ENCODE assay signal across 9 cellular contexts in the genomic region with DNA sequence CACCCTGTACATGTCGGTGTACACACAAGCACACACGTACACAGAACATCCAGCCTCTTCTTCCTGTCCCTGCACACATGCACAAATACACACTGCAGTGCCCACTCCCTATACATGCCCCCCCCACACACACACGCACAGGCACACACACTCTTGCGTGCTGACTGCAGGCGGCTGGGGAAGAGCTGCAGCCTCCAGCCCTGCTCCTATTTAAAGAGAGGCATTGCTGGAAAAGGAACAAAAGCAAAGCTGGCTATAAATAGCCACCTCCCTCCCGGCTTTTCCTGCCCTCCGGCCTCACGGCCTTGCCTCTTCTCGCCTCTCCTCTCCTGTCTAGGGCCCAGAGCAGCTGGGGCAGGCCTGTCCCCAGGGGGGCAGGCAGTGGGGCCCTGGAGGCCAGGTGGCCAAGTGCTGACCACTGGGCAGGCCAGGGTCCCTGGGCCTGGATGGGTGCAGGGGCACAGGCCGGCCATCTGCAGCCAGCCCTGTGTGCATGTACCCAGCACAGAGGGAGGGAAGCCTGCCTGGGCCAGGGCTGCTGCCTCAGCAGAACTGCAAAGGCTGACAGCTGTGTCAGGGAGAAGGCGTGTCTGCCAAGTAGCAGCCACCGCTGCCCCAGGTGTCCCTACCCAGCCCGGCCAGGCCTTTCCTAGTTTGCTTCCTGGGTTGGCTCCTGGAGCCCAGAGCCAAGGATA. TPM values are rescaled to one million over a fixed set of nuclear protein-coding genes. Genes with fewer than 3 reads are reported as not detected.
DNase-seq lines count a peak whose midpoint lies in the region; ATAC-seq, FAIRE-seq and TF ChIP-seq lines count a peak whose summit lies in the region.
"Had no signal": no experiment of that assay in that cellular context is flagged by ENCODE, and none has a peak within 500 bp of the region (broad histone marks: within the 10 kb centered on the region; RNA-seq: fewer than 3 reads in every experiment).

No MANE protein-coding gene starts in this region.

- peaks cover 2% of the 10 kb centered on the region for H3K4me1 Mint-ChIP-seq in activated naive CD8-positive, alpha-beta T cell (ENCODE audit: low read depth)
- H3K4me1 Mint-ChIP-seq in activated naive CD8-positive, alpha-beta T cell treated with anti-CD3 and anti-CD28 coated beads for 36 hours = no peaks in the 10 kb centered on the region
- peaks cover 10% of the 10 kb centered on the region for H3K4me1 Mint-ChIP-seq in stimulated activated naive CD8-positive, alpha-beta T cell treated with anti-CD3 and anti-CD28 coated beads, Interleukin-15, amount 100 ng/mL, for 72 hours

- peak overlapping the region in 1 of 2 donors; percentile 22 for H3K4me3 ChIP-seq in ascending aorta
- H3K4me3 ChIP-seq in keratinocyte (ENCODE audit: control insufficient read depth in 2 of 3, extremely low read depth in 1 of 3, insufficient read depth in 2 of 3, low read depth in 1 of 3, low read length in 3 of 3) = no peak overlapping the region

- no peak for FAIRE-seq in keratinocyte (lab: Jason Lieb, UNC)

- no peaks in the 10 kb centered on the region for H3K9me1 ChIP-seq in keratinocyte (ENCODE audit: control insufficient read depth, extremely low read depth, insufficient read depth, low read length)

- H3K4me3 Mint-ChIP-seq in activated naive CD8-positive, alpha-beta T cell = peak overlapping the region; percentile 43
- H3K4me3 Mint-ChIP-seq in activated naive CD8-positive, alpha-beta T cell treated with anti-CD3 and anti-CD28 coated beads for 36 hours = no peak overlapping the region
- H3K4me3 Mint-ChIP-seq in stimulated activated naive CD8-positive, alpha-beta T cell treated with anti-CD3 and anti-CD28 coated beads, Interleukin-15, amount 100 ng/mL, for 72 hours = peak overlapping the region; percentile 34 to 40

- no peaks in the 10 kb centered on the region for H3K9me3 ChIP-seq in ascending aorta
- no peaks in the 10 kb centered on the region for H3K9me3 ChIP-seq in keratinocyte (ENCODE audit: control insufficient read depth, low read depth, low read length)

- H3K27ac Mint-ChIP-seq in activated naive CD8-positive, alpha-beta T cell = no peak overlapping the region
- no peak overlapping the region for H3K27ac Mint-ChIP-seq in activated naive CD8-positive, alpha-beta T cell treated with anti-CD3 and anti-CD28 coated beads for 36 hours
- H3K27ac Mint-ChIP-seq in stimulated activated naive CD8-positive, alpha-beta T cell treated with anti-CD3 and anti-CD28 coated beads, Interleukin-15, amount 100 ng/mL, for 72 hours = no peak overlapping the region

- TF ChIP-seq CTCF in ascending aorta (IDR thresholded peaks at IDR 0.05) (no peak), keratinocyte (optimal IDR thresholded peaks at IDR 0.05 in 1 of 3, IDR thresholded peaks at IDR 0.05 in 1 of 3, conservative IDR thresholded peaks at IDR 0.05 in 1 of 3; ENCODE audit: extremely low read depth in 1 of 3, insufficient read depth in 2 of 3, low read length in 3 of 3) (no peak)

- peak; percentile 8 for ATAC-seq in stimulated activated naive CD8-positive, alpha-beta T cell treated with anti-CD3 and anti-CD28 coated beads, Interleukin-15, amount 100 ng/mL, for 72 hours

- H3K9me3 Mint-ChIP-seq in activated naive CD8-positive, alpha-beta T cell (ENCODE audit: low read depth) = no peaks in the 10 kb centered on the region
- H3K9me3 Mint-ChIP-seq in activated naive CD8-positive, alpha-beta T cell treated with anti-CD3 and anti-CD28 coated beads for 36 hours = no peaks in the 10 kb centered on the region
- no peaks in the 10 kb centered on the region for H3K9me3 Mint-ChIP-seq in stimulated activated naive CD8-positive, alpha-beta T cell treated with anti-CD3 and anti-CD28 coated beads, Interleukin-15, amount 100 ng/mL, for 72 hours

- dilution Hi-C loops in keratinocyte (cut with MboI; ENCODE audit: extremely low pct_ligation_motif_present, low sequenced_read_pairs) = no loop called here

- no peaks in the 10 kb centered on the region for H3K36me3 Mint-ChIP-seq in activated naive CD8-positive, alpha-beta T cell
- H3K36me3 Mint-ChIP-seq in activated naive CD8-positive, alpha-beta T cell treated with anti-CD3 and anti-CD28 coated beads for 36 hours = no peaks in the 10 kb centered on the region

- no peaks in the 10 kb centered on the region for H3K36me3 ChIP-seq in ascending aorta
- H3K36me3 ChIP-seq in keratinocyte (ENCODE audit: control insufficient read depth in 2 of 2, extremely low read depth in 1 of 2, insufficient read depth in 2 of 2, low read length in 2 of 2) = no peaks in the 10 kb centered on the region

- DNase-seq in activated naive CD8-positive, alpha-beta T cell treated with anti-CD3 and anti-CD28 coated beads for 36 hours = no peak
- DNase-seq in ascending aorta (ENCODE audit: low spot score in 2 of 2) (no peak), keratinocyte (ENCODE audit: low read depth, low spot score) (no peak), NOMO-1 treated with DMSO at 0.1 percent for 48 hours (lab: John Stamatoyannopoulos, UW; ENCODE audit: unreplicated experiment) (no peak), NCI-H526 treated with DMSO at 0.1 percent for 48 hours (lab: John Stamatoyannopoulos, UW) (no peak)
- no peak for DNase-seq in stimulated activated naive CD8-positive, alpha-beta T cell treated with anti-CD3 and anti-CD28 coated beads, Interleukin-15, amount 100 ng/mL, for 72 hours
- DNase-seq in activated T-cell treated with anti-CD3 and anti-CD28 coated beads, Interleukin-2, amount 50 U/mL, for 1 hour = no peak

- H3K79me2 ChIP-seq in keratinocyte (ENCODE audit: control insufficient read depth, insufficient read depth, low read length) = no peaks in the 10 kb centered on the region

- H3K27me3 ChIP-seq in ascending aorta = no peaks in the 10 kb centered on the region
- no peaks in the 10 kb centered on the region for H3K27me3 ChIP-seq in keratinocyte (ENCODE audit: control insufficient read depth, extremely low read depth, insufficient read depth, low read length)

- peak overlapping the region; percentile 29 for H3K4me2 ChIP-seq in keratinocyte (ENCODE audit: control insufficient read depth, extremely low read depth, insufficient read depth, low read depth, low read length)

- no peak overlapping the region for H3K9ac ChIP-seq in keratinocyte (ENCODE audit: control insufficient read depth, extremely low read depth, insufficient read depth, low read length)

- intact Hi-C loops in ascending aorta (cut with DNase I) = loop anchor here (2.0 kb wide), 1 partner anchor 13 kb away; no protein-coding TSS in a partner anchor

- H3K4me1 ChIP-seq in ascending aorta = peaks cover 20 to 22% of the 10 kb centered on the region in 2 donors
- H3K4me1 ChIP-seq in keratinocyte (ENCODE audit: control insufficient read depth, extremely low read depth, insufficient read depth, low read length) = peaks cover 21% of the 10 kb centered on the region

- H2AFZ ChIP-seq in keratinocyte (ENCODE audit: control insufficient read depth, low read length) = no peak overlapping the region

- H4K20me1 ChIP-seq in keratinocyte (ENCODE audit: control insufficient read depth, extremely low read depth, insufficient read depth, low read length) = no peaks in the 10 kb centered on the region

- H3K27ac ChIP-seq in ascending aorta (peak overlapping the region; percentile 80 to 81), keratinocyte (ENCODE audit: control insufficient read depth, insufficient read depth, low read length) (no peak overlapping the region)

- peaks cover 16% of the 10 kb centered on the region for H3K27me3 Mint-ChIP-seq in activated naive CD8-positive, alpha-beta T cell
- H3K27me3 Mint-ChIP-seq in activated naive CD8-positive, alpha-beta T cell treated with anti-CD3 and anti-CD28 coated beads for 36 hours = peaks cover 28% of the 10 kb centered on the region
- peaks cover 38% of the 10 kb centered on the region for H3K27me3 Mint-ChIP-seq in stimulated activated naive CD8-positive, alpha-beta T cell treated with anti-CD3 and anti-CD28 coated beads, Interleukin-15, amount 100 ng/mL, for 72 hours

RNA-seq across cellular contexts. Expression of gene RTN4RL1, which starts 25.4 kb away (rescaled TPM):
- total RNA-seq in activated naive CD8-positive, alpha-beta T cell treated with anti-CD3 and anti-CD28 coated beads for 36 hours = under 1 TPM; 0.64 to 0.80 TPM
- 11.5 TPM for total RNA-seq in ascending aorta
- polyA plus RNA-seq in keratinocyte = 2.3 to 3.4 TPM (median 2.4 TPM) in 3 replicates
- polyA plus RNA-seq in keratinocyte (2011; ENCODE audit: low read depth) = 2.1 TPM
- 1.5 and 2.8 TPM in 2 replicates for polyA plus RNA-seq in keratinocyte (2011; cell fraction: cytosol; rRNA removed)
- polyA plus RNA-seq in keratinocyte (2011; cell fraction: nucleus; rRNA removed) = 4.2 and 6.1 TPM in 2 replicates
- 3.4 and 3.8 TPM in 2 replicates for polyA plus RNA-seq in keratinocyte (2012; ENCODE audit: low replicate concordance)
- 1.1 to 2.0 TPM (median 1.4 TPM) in 3 replicates for polyA minus RNA-seq in keratinocyte
- 5.8 TPM for polyA minus RNA-seq in keratinocyte (2011; cell fraction: cytosol; rRNA and poly(A)+ RNA removed)
- polyA minus RNA-seq in keratinocyte (2011; cell fraction: nucleus; rRNA and poly(A)+ RNA removed) = 4.0 and 4.9 TPM in 2 replicates
- total RNA-seq: Daoy had no signal

RNA-seq across cellular contexts. Expression of gene DPH1, which starts 30.2 kb away (rescaled TPM):
- 10 to 100 TPM; 34.7 to 35.3 TPM for total RNA-seq in activated naive CD8-positive, alpha-beta T cell treated with anti-CD3 and anti-CD28 coated beads for 36 hours
- 125 TPM for total RNA-seq in ascending aorta
- polyA plus RNA-seq in keratinocyte = 18.9 to 28.8 TPM (median 22.6 TPM) in 3 replicates
- 25.6 TPM for polyA plus RNA-seq in keratinocyte (2011; ENCODE audit: low read depth)
- polyA plus RNA-seq in keratinocyte (2011; cell fraction: cytosol; rRNA removed) = 16.4 and 23.0 TPM in 2 replicates
- 60.2 and 66.6 TPM in 2 replicates for polyA plus RNA-seq in keratinocyte (2011; cell fraction: nucleus; rRNA removed)
- polyA plus RNA-seq in keratinocyte (2012; ENCODE audit: low replicate concordance) = 20.3 and 26.1 TPM in 2 replicates
- polyA minus RNA-seq in keratinocyte = 20.7 to 57.0 TPM (median 32.0 TPM) in 3 replicates
- 24.7 TPM for polyA minus RNA-seq in keratinocyte (2011; cell fraction: cytosol; rRNA and poly(A)+ RNA removed)
- polyA minus RNA-seq in keratinocyte (2011; cell fraction: nucleus; rRNA and poly(A)+ RNA removed) = 19.8 and 26.3 TPM in 2 replicates

RNA-seq across cellular contexts. Expression of gene OVCA2, which starts 42.1 kb away (rescaled TPM):
- total RNA-seq in activated naive CD8-positive, alpha-beta T cell treated with anti-CD3 and anti-CD28 coated beads for 36 hours = 10 to 100 TPM; 38.4 to 39.0 TPM
- 71.3 TPM for total RNA-seq in ascending aorta
- 41.2 to 58.1 TPM (median 53.5 TPM) in 3 replicates for polyA plus RNA-seq in keratinocyte
- 3.8 TPM for polyA plus RNA-seq in keratinocyte (2011; ENCODE audit: low read depth)
- 49.1 and 57.0 TPM in 2 replicates for polyA plus RNA-seq in keratinocyte (2011; cell fraction: cytosol; rRNA removed)
- 17.6 and 24.7 TPM in 2 replicates for polyA plus RNA-seq in keratinocyte (2011; cell fraction: nucleus; rRNA removed)
- 31.2 and 45.0 TPM in 2 replicates for polyA plus RNA-seq in keratinocyte (2012; ENCODE audit: low replicate concordance)
- 31.3 to 46.1 TPM (median 45.4 TPM) in 3 replicates for polyA minus RNA-seq in keratinocyte
- polyA minus RNA-seq in keratinocyte (2011; cell fraction: cytosol; rRNA and poly(A)+ RNA removed) = 34.9 TPM
- 3.7 and 4.8 TPM in 2 replicates for polyA minus RNA-seq in keratinocyte (2011; cell fraction: nucleus; rRNA and poly(A)+ RNA removed)

RNA-seq across cellular contexts. Expression of gene HIC1, which starts 55.2 kb away (rescaled TPM):
- total RNA-seq in activated naive CD8-positive, alpha-beta T cell treated with anti-CD3 and anti-CD28 coated beads for 36 hours = 10 to 100 TPM; 36.7 to 37.8 TPM
- 131 TPM for total RNA-seq in ascending aorta
- polyA plus RNA-seq in keratinocyte = 0.64 to 1.1 TPM (median 0.92 TPM) in 3 replicates
- not detected for polyA plus RNA-seq in keratinocyte (2011; ENCODE audit: low read depth)
- 0.23 and 0.82 TPM in 2 replicates for polyA plus RNA-seq in keratinocyte (2011; cell fraction: cytosol; rRNA removed)
- 1.4 and 1.5 TPM in 2 replicates for polyA plus RNA-seq in keratinocyte (2011; cell fraction: nucleus; rRNA removed)
- 0.45 and 1.7 TPM in 2 replicates for polyA plus RNA-seq in keratinocyte (2012; ENCODE audit: low replicate concordance)
- polyA minus RNA-seq in keratinocyte = 0.58 to 1.4 TPM (median 1.3 TPM) in 3 replicates
- 6.5 TPM for polyA minus RNA-seq in keratinocyte (2011; cell fraction: cytosol; rRNA and poly(A)+ RNA removed)
- 2.1 and 3.1 TPM in 2 replicates for polyA minus RNA-seq in keratinocyte (2011; cell fraction: nucleus; rRNA and poly(A)+ RNA removed)
